9 cellular contexts compared by ENCODE assay signal in genomic region chr6:1608222-1608975, GRCh38. TPM values are rescaled to one million over a fixed set of nuclear protein-coding genes. Genes with fewer than 3 reads are reported as not detected.
DNase-seq lines count a peak whose midpoint lies in the region; ATAC-seq, FAIRE-seq and TF ChIP-seq lines count a peak whose summit lies in the region.
"Had no signal": no experiment of that assay in that cellular context is flagged by ENCODE, and none has a peak within 500 bp of the region (broad histone marks: within the 10 kb centered on the region; RNA-seq: fewer than 3 reads in every experiment).

No MANE protein-coding gene starts in this region.

- POLR2A ChIA-PET in A549 (lab: Yijun Ruan, JAX) = no interaction called here

- peaks cover 12% of the 10 kb centered on the region; the same call in 2 of the 3 replicates for H3K4me1 ChIP-seq in A549

- no peak for TF ChIP-seq RAD21 in A549 (conservative IDR thresholded peaks at IDR 0.05 in 1 of 2, IDR thresholded peaks at IDR 0.05 in 1 of 2)

- WGBS in A549 (ENCODE audit: missing lambda C conversion rate) = 88% methylated on average over 35 of the region's 48 CpGs

- peak overlapping the region; percentile 55 for H3K27ac Mint-ChIP-seq in activated T-helper 2 cell treated with anti-CD3 and anti-CD28 coated beads, Interferon-gamma antibody, Interleukin-2, Interleukin-4, amounts not matched to agents 10 μg/mL and 5 μg/mL and 100 μg/mL, durations not matched to agents 14 hours and 24 hours and 36 hours

- intact Hi-C loops in activated T-helper 2 cell treated with anti-CD3 and anti-CD28 coated beads, Interferon-gamma antibody, Interleukin-2, Interleukin-4, amounts not matched to agents 10 μg/mL and 5 μg/mL and 100 μg/mL, durations not matched to agents 14 hours and 24 hours and 36 hours (cut with micrococcal nuclease) = loop anchor here (5.0 to 10.0 kb wide), 2 partner anchors 296 to 1146 kb away; partner anchors contain the start of genes FOXQ1 and MYLK4

- TF ChIP-seq POLR2A in A549 (IDR thresholded peaks at IDR 0.05; ENCODE audit: low read length) = no peak

- peak overlapping the region; percentile 33 for H3K4me3 Mint-ChIP-seq in activated T-helper 2 cell treated with anti-CD3 and anti-CD28 coated beads, Interferon-gamma antibody, Interleukin-2, Interleukin-4, amounts not matched to agents 10 μg/mL and 5 μg/mL and 100 μg/mL, durations not matched to agents 14 hours and 24 hours and 36 hours (ENCODE audit: low read depth)

- peaks cover 65% of the 10 kb centered on the region for H3K27me3 Mint-ChIP-seq in activated T-helper 2 cell treated with anti-CD3 and anti-CD28 coated beads, Interferon-gamma antibody, Interleukin-2, Interleukin-4, amounts not matched to agents 10 μg/mL and 5 μg/mL and 100 μg/mL, durations not matched to agents 14 hours and 24 hours and 36 hours (ENCODE audit: low read depth)

- no peak for FAIRE-seq in A549 (lab: Jason Lieb, UNC)

- CTCF ChIA-PET in A549 (lab: Yijun Ruan, JAX) = interaction anchor here (1.3 to 4.3 kb wide), 5 partner anchors 12 to 1087 kb away, joined by 4 to 23 read pairs (median 16); no protein-coding TSS in a partner anchor

- no peaks in the 10 kb centered on the region for H3K9me3 ChIP-seq in A549

- H3K4me2 ChIP-seq in A549 = peak overlapping the region; percentile 99

- no peak for TF ChIP-seq EP300 in A549 (IDR thresholded peaks at IDR 0.05)

- no peaks in the 10 kb centered on the region for H3K9me3 Mint-ChIP-seq in activated T-helper 2 cell treated with anti-CD3 and anti-CD28 coated beads, Interferon-gamma antibody, Interleukin-2, Interleukin-4, amounts not matched to agents 10 μg/mL and 5 μg/mL and 100 μg/mL, durations not matched to agents 14 hours and 24 hours and 36 hours

- TF ChIP-seq CTCF in A549 (IDR thresholded peaks at IDR 0.05) = no peak

- H3K27ac ChIP-seq in A549 = peak overlapping the region; percentile 88 to 99; a peak in 5 of 6 replicates

- peak overlapping the region; percentile 83 for H3K4me3 ChIP-seq in A549

- no peak for DNase-seq in A549 (ENCODE audit: low read depth in 1 of 2, low spot score in 1 of 2)
- DNase-seq in ELF-1 (ENCODE audit: low read depth, low spot score) = peak; percentile 60
- no peak for DNase-seq in activated T-helper 2 cell treated with anti-CD3 and anti-CD28 coated beads, Interferon-gamma antibody, Interleukin-2, Interleukin-4, amounts not matched to agents 10 μg/mL and 5 μg/mL and 100 μg/mL, durations not matched to agents 14 hours and 24 hours and 36 hours (ENCODE audit: low spot score)
- DNase-seq in left kidney (ENCODE audit: low read depth, low spot score) = peak; percentile 78
- no peak for DNase-seq in NCI-H146 (lab: John Stamatoyannopoulos, UW)
- DNase-seq: NCI-H187 treated with DMSO at 0.1 percent for 48 hours had no signal

- no peak for ATAC-seq in A549
- ATAC-seq in GM18907 (IDR thresholded peaks at IDR 0.05; ENCODE audit: unreplicated experiment) = no peak
- ATAC-seq in GM18517 (IDR thresholded peaks at IDR 0.05; ENCODE audit: unreplicated experiment) = no peak
- ATAC-seq in HG03457 (IDR thresholded peaks at IDR 0.05; ENCODE audit: unreplicated experiment) = no peak

- H3K36me3 Mint-ChIP-seq in activated T-helper 2 cell treated with anti-CD3 and anti-CD28 coated beads, Interferon-gamma antibody, Interleukin-2, Interleukin-4, amounts not matched to agents 10 μg/mL and 5 μg/mL and 100 μg/mL, durations not matched to agents 14 hours and 24 hours and 36 hours (ENCODE audit: low read depth) = no peaks in the 10 kb centered on the region

- H3K4me1 Mint-ChIP-seq in activated T-helper 2 cell treated with anti-CD3 and anti-CD28 coated beads, Interferon-gamma antibody, Interleukin-2, Interleukin-4, amounts not matched to agents 10 μg/mL and 5 μg/mL and 100 μg/mL, durations not matched to agents 14 hours and 24 hours and 36 hours (ENCODE audit: low read depth) = peaks cover 18% of the 10 kb centered on the region

TF ChIP-seq in A549, 52 proteins besides CTCF, POLR2A, EP300 and RAD21:
- TF ChIP-seq FOSB (CRISPR knock-in tag; IDR thresholded peaks at IDR 0.05) (no peak), SMC3 (IDR thresholded peaks at IDR 0.05) (no peak), FOSL2 (IDR thresholded peaks at IDR 0.05) (no peak), FOSL2 (CRISPR knock-in tag; IDR thresholded peaks at IDR 0.05) (no peak), NR3C1 (IDR thresholded peaks at IDR 0.05) (no peak), BCL3 (IDR thresholded peaks at IDR 0.05) (no peak), MYC (IDR thresholded peaks at IDR 0.05; ENCODE audit: borderline replicate concordance, low read length) (no peak), ZFP36 (IDR thresholded peaks at IDR 0.05; ENCODE audit: borderline replicate concordance, partially characterized antibody) (no peak), RFX5 (IDR thresholded peaks at IDR 0.05) (no peak), REST (IDR thresholded peaks at IDR 0.05) (no peak), CBX8 (IDR thresholded peaks at IDR 0.05) (no peak), BHLHE40 (IDR thresholded peaks at IDR 0.05; ENCODE audit: low read depth, low read length) (no peak), FOXS1 (CRISPR knock-in tag; IDR thresholded peaks at IDR 0.05) (no peak), MAZ (IDR thresholded peaks at IDR 0.05; ENCODE audit: borderline replicate concordance, low read depth, low read length) (no peak), TP53 (CRISPR knock-in tag; IDR thresholded peaks at IDR 0.05) (no peak), NFE2L2 (conservative IDR thresholded peaks at IDR 0.05; ENCODE audit: low read length) (no peak), HOXA7 (CRISPR knock-in tag; IDR thresholded peaks at IDR 0.05) (no peak), PHF8 (IDR thresholded peaks at IDR 0.05; ENCODE audit: borderline replicate concordance, low read depth) (no peak)
- TF ChIP-seq, protein P1, sequence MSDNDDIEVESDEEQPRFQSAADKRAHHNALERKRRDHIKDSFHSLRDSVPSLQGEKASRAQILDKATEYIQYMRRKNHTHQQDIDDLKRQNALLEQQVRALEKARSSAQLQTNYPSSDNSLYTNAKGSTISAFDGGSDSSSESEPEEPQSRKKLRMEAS (IDR thresholded peaks at IDR 0.05) = no peak
- TF ChIP-seq, protein P2, sequence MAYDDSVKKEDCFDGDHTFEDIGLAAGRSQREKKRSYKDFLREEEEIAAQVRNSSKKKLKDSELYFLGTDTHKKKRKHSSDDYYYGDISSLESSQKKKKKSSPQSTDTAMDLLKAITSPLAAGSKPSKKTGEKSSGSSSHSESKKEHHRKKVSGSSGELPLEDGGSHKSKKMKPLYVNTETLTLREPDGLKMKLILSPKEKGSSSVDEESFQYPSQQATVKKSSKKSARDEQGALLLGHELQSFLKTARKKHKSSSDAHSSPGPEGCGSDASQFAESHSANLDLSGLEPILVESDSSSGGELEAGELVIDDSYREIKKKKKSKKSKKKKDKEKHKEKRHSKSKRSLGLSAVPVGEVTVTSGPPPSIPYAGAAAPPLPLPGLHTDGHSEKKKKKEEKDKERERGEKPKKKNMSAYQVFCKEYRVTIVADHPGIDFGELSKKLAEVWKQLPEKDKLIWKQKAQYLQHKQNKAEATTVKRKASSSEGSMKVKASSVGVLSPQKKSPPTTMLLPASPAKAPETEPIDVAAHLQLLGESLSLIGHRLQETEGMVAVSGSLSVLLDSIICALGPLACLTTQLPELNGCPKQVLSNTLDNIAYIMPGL (CRISPR knock-in tag; IDR thresholded peaks at IDR 0.05; ENCODE audit: borderline replicate concordance) = no peak

RNA-seq across cellular contexts. Expression of gene FOXC1, which starts 1.3 kb away (rescaled TPM):
- polyA plus RNA-seq in A549 (2011; rRNA removed) (3.7 and 4.7 TPM in 2 replicates), A549 (2017; fragmentation: RNase III; extraction: RNeasy Plus Mini Kit Qiagen cat#74134 plus additional on column Dnase treatment) (3.0 to 3.4 TPM (median 3.3 TPM) in 3 replicates)
- 2.7 and 3.8 TPM in 2 replicates for polyA plus RNA-seq in A549 (2012; cell fraction: cytosol; rRNA removed)
- polyA plus RNA-seq in A549 (2012; cell fraction: nucleus; rRNA removed) = 3.3 and 5.3 TPM in 2 replicates
- 1.6 and 2.7 TPM in 2 replicates for polyA minus RNA-seq in A549 (2011; rRNA and poly(A)+ RNA removed)
- total RNA-seq in activated T-helper 2 cell treated with anti-CD3 and anti-CD28 coated beads, Interferon-gamma antibody, Interleukin-2, Interleukin-4, amounts not matched to agents 10 μg/mL and 5 μg/mL and 100 μg/mL, durations not matched to agents 14 hours and 24 hours and 36 hours = 0.05 and 0.07 TPM in 2 replicates

Comparison
In these comparisons a context has a peak if more than half of its experiments do, and no peak if none do; other contexts are left out.
1. DNase-seq: peak in ELF-1 (single experiment) and left kidney (single experiment); none in A549 (0 of 2), activated T-helper 2 cell treated with anti-CD3 and anti-CD28 coated beads, Interferon-gamma antibody, Interleukin-2, Interleukin-4, amounts not matched to agents 10 μg/mL and 5 μg/mL and 100 μg/mL, durations not matched to agents 14 hours and 24 hours and 36 hours (single experiment) and NCI-H146 (single experiment).